14 cellular contexts compared by ENCODE assay signal in the genomic region with DNA sequence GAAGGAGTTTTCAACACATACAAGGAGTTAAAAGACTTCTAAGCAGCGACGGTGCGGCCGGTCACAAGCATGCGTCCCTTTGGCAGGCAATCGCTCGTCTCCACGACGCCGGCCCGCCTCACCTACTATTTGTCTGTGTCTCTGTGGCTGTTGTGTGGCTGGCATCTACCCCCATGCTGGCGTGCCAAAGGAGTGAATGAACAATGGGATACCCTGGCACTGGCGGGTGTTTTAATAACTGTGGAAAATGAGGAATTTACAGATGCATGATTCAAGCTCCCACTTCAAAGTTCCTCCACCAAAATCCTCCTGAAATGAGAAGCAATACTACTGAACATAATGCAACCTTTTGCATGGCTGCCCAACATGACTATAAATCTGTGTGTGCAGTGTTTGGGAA.
"Had no signal": no experiment of that assay in that cellular context is flagged by ENCODE, and none has a peak within 500 bp of the region (broad histone marks: within the 10 kb centered on the region; RNA-seq: fewer than 3 reads in every experiment).

No MANE protein-coding gene starts in this region.

- DNase-seq: activated CD4-positive, alpha-beta T cell treated with anti-CD3 and anti-CD28 coated beads for 36 hours; activated CD8-positive, alpha-beta memory T cell treated with anti-CD3 and anti-CD28 coated beads, Interleukin-2, amount 50 U/mL, for 48 hours; activated CD8-positive, alpha-beta T cell treated with anti-CD3 and anti-CD28 coated beads for 36 hours; activated naive CD4-positive, alpha-beta T cell treated with anti-CD3 and anti-CD28 coated beads, Interleukin-2, amount 10 ng/mL, durations not matched to agents 7 days and 5 days; effector CD4-positive, alpha-beta T cell; gastrocnemius medialis; heart right ventricle; sigmoid colon; stimulated activated CD4-positive, alpha-beta T cell treated with anti-CD3 and anti-CD28 coated beads, Interleukin-4, amount 100 ng/mL, for 1 hour; stimulated activated CD8-positive, alpha-beta memory T cell treated with anti-CD3 and anti-CD28 coated beads, Interleukin-4, amount 100 ng/mL, for 48 hours; stimulated activated naive CD8-positive, alpha-beta T cell treated with anti-CD3 and anti-CD28 coated beads, Interleukin-15, Interleukin-2, amounts not matched to agents 100 U/mL and 50 U/mL, for 24 hours; T1000; WERI-Rb-1 had no signal

- H3K4me1 ChIP-seq: gastrocnemius medialis, upper lobe of left lung had no signal

- H3K27me3 ChIP-seq: gastrocnemius medialis, heart right ventricle, sigmoid colon, upper lobe of left lung had no signal

- H3K4me3 ChIP-seq: gastrocnemius medialis, heart right ventricle, sigmoid colon, upper lobe of left lung had no signal

- H3K27ac ChIP-seq: gastrocnemius medialis, heart right ventricle, sigmoid colon, upper lobe of left lung, WERI-Rb-1 had no signal

- H3K9me3 ChIP-seq: gastrocnemius medialis, heart right ventricle, sigmoid colon, upper lobe of left lung had no signal

- H3K36me3 ChIP-seq: gastrocnemius medialis, heart right ventricle, sigmoid colon, upper lobe of left lung, WERI-Rb-1 had no signal
